Comparison of ENCODE assay signal across 25 cellular contexts in genomic region chr11:116148056-116148455, GRCh38.
DNase-seq lines count a peak whose midpoint lies in the region; ATAC-seq, FAIRE-seq and TF ChIP-seq lines count a peak whose summit lies in the region.
"Had no signal": no experiment of that assay in that cellular context is flagged by ENCODE, and none has a peak within 500 bp of the region (broad histone marks: within the 10 kb centered on the region; RNA-seq: fewer than 3 reads in every experiment).

No MANE protein-coding gene starts in this region.

- DNase-seq in NCI-H345 (lab: John Stamatoyannopoulos, UW) (peak; percentile 29), NCI-H345 treated with DMSO at 0.1 percent for 48 hours (lab: John Stamatoyannopoulos, UW; ENCODE audit: unreplicated experiment) (no peak), NCI-H524 (lab: John Stamatoyannopoulos, UW) (peak; percentile 83 to 87), H1 (ENCODE audit: low read depth in 1 of 2, low spot score in 2 of 2) (no peak), dedifferentiated amniotic fluid mesenchymal stem cell (ENCODE audit: extremely low spot score) (no peak)
- DNase-seq in activated CD8-positive, alpha-beta memory T cell treated with anti-CD3 and anti-CD28 coated beads for 24 hours = no peak
- no peak for DNase-seq in activated CD4-positive, alpha-beta T cell treated with anti-CD3 and anti-CD28 coated beads, Interleukin-2, amount 50 U/mL, for 48 hours
- DNase-seq: activated CD4-positive, alpha-beta T cell treated with anti-CD3 and anti-CD28 coated beads, Interleukin-2, amount 10 ng/mL, durations not matched to agents 7 days and 5 days; activated gamma-delta T cell; DMS153; kidney glomerular epithelial cell; small intestine; stimulated activated CD4-positive, alpha-beta T cell treated with anti-CD3 and anti-CD28 coated beads, Interleukin-2, amount 100 ng/mL, for 48 hours; stimulated activated naive CD8-positive, alpha-beta T cell treated with anti-CD3 and anti-CD28 coated beads, Interleukin-15, amount 100 ng/mL, for 72 hours; upper lobe of right lung had no signal

- H2AK5ac ChIP-seq in H1 (ENCODE audit: low read depth, low read length) = no peak overlapping the region

- H4K5ac ChIP-seq in H1 (ENCODE audit: insufficient read length, low read depth, low read length) = no peak overlapping the region

- TF ChIP-seq EP300 in H1 (IDR thresholded peaks at IDR 0.05; ENCODE audit: borderline replicate concordance in 1 of 2, low read depth in 2 of 2, low read length in 2 of 2) = no peak

- no peak for TF ChIP-seq POLR2A in H1 (IDR thresholded peaks at IDR 0.05; ENCODE audit: control extremely low read depth in 1 of 2, low read depth in 2 of 2, low read length in 2 of 2)

- H3K4me3 ChIP-seq in H1 (ENCODE audit: extremely low read depth in 1 of 4, insufficient read depth in 2 of 4, low read depth in 3 of 4, low read length in 4 of 4) = no peak overlapping the region
- H3K4me3 ChIP-seq: A549; BLaER1 treated with 17β-estradiol and CSF1 and Interleukin-3, amounts not matched to agents 10 nM and 100 nM; breast epithelium; coronary artery; K562; prostate gland; upper lobe of right lung had no signal

- peaks cover 0 to 3% of the 10 kb centered on the region in 2 experiments; a peak in 1 of 4 replicates for H3K9me3 ChIP-seq in H1 (ENCODE audit: insufficient read depth in 2 of 2, low read depth in 1 of 2, low read length in 1 of 2)
- H3K9me3 ChIP-seq: A549, prostate gland, upper lobe of right lung had no signal

- H3K23me2 ChIP-seq in H1 (ENCODE audit: low read depth, low read length) = no peaks in the 10 kb centered on the region

- no peak overlapping the region for H3K18ac ChIP-seq in H1 (ENCODE audit: extremely low read depth, low read length)

- H4K8ac ChIP-seq in H1 (ENCODE audit: extremely low read depth, insufficient read depth, low read length) = no peak overlapping the region

- no peaks in the 10 kb centered on the region for H3K27me3 ChIP-seq in H1 (replicated peaks in 1 of 4; ENCODE audit: control insufficient read depth in 3 of 4, extremely low read depth in 1 of 4, insufficient read depth in 3 of 4, low read length in 3 of 4)
- H3K27me3 ChIP-seq: BLaER1 treated with 17β-estradiol and CSF1 and Interleukin-3, amounts not matched to agents 10 nM and 100 nM; breast epithelium; upper lobe of right lung had no signal

- no peak overlapping the region for H2BK12ac ChIP-seq in H1 (ENCODE audit: low read depth, low read length)

- H4K20me1 ChIP-seq in H1 (replicated peaks in 1 of 2; ENCODE audit: control insufficient read depth in 1 of 2, insufficient read depth in 2 of 2, low read length in 2 of 2) = no peaks in the 10 kb centered on the region
- H4K20me1 ChIP-seq: BLaER1 treated with 17β-estradiol and CSF1 and Interleukin-3, amounts not matched to agents 10 nM and 100 nM had no signal

- peak overlapping the region; percentile 11 to 24; a peak in 1 of 4 replicates for H3K4me2 ChIP-seq in H1 (ENCODE audit: insufficient read depth in 1 of 2, low read depth in 2 of 2, low read length in 2 of 2)
- H3K4me2 ChIP-seq: A549; BLaER1 treated with 17β-estradiol and CSF1 and Interleukin-3, amounts not matched to agents 10 nM and 100 nM had no signal

- H2AFZ ChIP-seq in H1 (ENCODE audit: low read length) = no peak overlapping the region

- no peaks in the 10 kb centered on the region for H3K79me1 ChIP-seq in H1 (ENCODE audit: low read depth, low read length)

- POLR2A ChIA-PET in H1 (lab: Charles Lee; ENCODE audit: partially characterized antibody) = no interaction called here

- no peak overlapping the region for H3K14ac ChIP-seq in H1 (ENCODE audit: insufficient read length)

- no peak for ATAC-seq in HG03520 (IDR thresholded peaks at IDR 0.05; ENCODE audit: unreplicated experiment)
- ATAC-seq: A549; K562; natural killer cell treated with Interleukin-12 subunit alpha and Interleukin-12 subunit beta and Interleukin-15 and Interleukin-18, amount 100 ng/mL, for 72 hours; stimulated activated naive CD8-positive, alpha-beta T cell treated with anti-CD3 and anti-CD28 coated beads, Interleukin-15, amount 100 ng/mL, for 72 hours; upper lobe of right lung had no signal

- H2BK20ac ChIP-seq in H1 (ENCODE audit: low read length) = no peak overlapping the region

- CTCF ChIA-PET in H1 (lab: Charles Lee; ENCODE audit: partially characterized antibody) = interaction anchor here (0.7 to 1.9 kb wide), 6 partner anchors 9 to 527 kb away, joined by 3 to 9 read pairs (median 4); no protein-coding TSS in a partner anchor

- no peaks in the 10 kb centered on the region for H3K79me2 ChIP-seq in H1 (ENCODE audit: control insufficient read depth in 1 of 2, insufficient read depth in 2 of 2, low read length in 2 of 2)

- no peak overlapping the region for H3K27ac ChIP-seq in H1 (ENCODE audit: low read depth, low read length)
- H3K27ac ChIP-seq: A549; BLaER1 treated with 17β-estradiol and CSF1 and Interleukin-3, amounts not matched to agents 10 nM and 100 nM; breast epithelium; coronary artery; prostate gland; upper lobe of right lung had no signal

- no peak for TF ChIP-seq RAD21 in H1 (IDR thresholded peaks at IDR 0.05 in 1 of 2, conservative IDR thresholded peaks at IDR 0.05 in 1 of 2; ENCODE audit: low read depth in 2 of 2, low read length in 2 of 2)

- H3K56ac ChIP-seq in H1 (replicated peaks; ENCODE audit: insufficient read length, low read depth, low read length) = no peak overlapping the region

- no peak for TF ChIP-seq CTCF in H1 (IDR thresholded peaks at IDR 0.05; ENCODE audit: control extremely low read depth in 1 of 3, insufficient read depth in 1 of 3, low read depth in 1 of 3, low read length in 3 of 3)

- H2BK5ac ChIP-seq in H1 (ENCODE audit: low read depth, low read length) = no peak overlapping the region

- peak; percentile 57 for FAIRE-seq in H1 (lab: Jason Lieb, UNC)
- FAIRE-seq: A549, endothelial cell of umbilical vein, K562, small intestine, TTC549 had no signal

- 60% methylated on average over 10 of the region's 10 CpGs; no CpG with 5 or more reads in 1 of the 2 experiments for WGBS in H1 (ENCODE audit: extremely low coverage in 1 of 2, insufficient coverage in 1 of 2, insufficient read length in 1 of 2, insufficient replicate concordance in 2 of 2, low coverage in 1 of 2, low lambda C conversion rate in 2 of 2, missing lambda C conversion rate in 1 of 2), 2 experiments

- H3K36me3 ChIP-seq in H1 (ENCODE audit: control insufficient read depth in 2 of 4, insufficient read depth in 4 of 4, low read length in 3 of 4) = no peaks in the 10 kb centered on the region
- H3K36me3 ChIP-seq: BLaER1 treated with 17β-estradiol and CSF1 and Interleukin-3, amounts not matched to agents 10 nM and 100 nM; breast epithelium; prostate gland; upper lobe of right lung had no signal

- H3K4me1 ChIP-seq in H1 (replicated peaks in 1 of 4; ENCODE audit: control insufficient read depth in 3 of 4, insufficient read depth in 4 of 4, low read length in 3 of 4) = peaks cover 0 to 3% (median 1%) of the 10 kb centered on the region in 4 experiments; a peak in 4 of 7 replicates
- H3K4me1 ChIP-seq: A549; BLaER1 treated with 17β-estradiol and CSF1 and Interleukin-3, amounts not matched to agents 10 nM and 100 nM; breast epithelium; prostate gland; upper lobe of right lung had no signal

- no peak overlapping the region for H3K9ac ChIP-seq in H1 (replicated peaks in 1 of 4; ENCODE audit: extremely low read depth in 1 of 4, low read depth in 3 of 4, low read length in 3 of 4)
- H3K9ac ChIP-seq: BLaER1 treated with 17β-estradiol and CSF1 and Interleukin-3, amounts not matched to agents 10 nM and 100 nM had no signal

- H2BK120ac ChIP-seq in H1 (replicated peaks; ENCODE audit: low read depth, low read length) = no peak overlapping the region

- no peak overlapping the region for H4K91ac ChIP-seq in H1 (replicated peaks; ENCODE audit: insufficient read length, low read length)

- H3K4ac ChIP-seq in H1 (replicated peaks; ENCODE audit: insufficient read length, low read depth, low read length) = no peak overlapping the region

- H3K23ac ChIP-seq in H1 (ENCODE audit: insufficient read length) = no peak overlapping the region

- H2BK15ac ChIP-seq in H1 (ENCODE audit: low read length) = no peak overlapping the region

TF ChIP-seq in H1, 55 proteins besides CTCF, POLR2A, EP300 and RAD21 (continues in another document):
- no peak for TF ChIP-seq KDM1A (IDR thresholded peaks at IDR 0.05; ENCODE audit: borderline replicate concordance, low read length)
- no peak for TF ChIP-seq TBP (IDR thresholded peaks at IDR 0.05; ENCODE audit: low read depth, low read length)
- no peak for TF ChIP-seq JUND (IDR thresholded peaks at IDR 0.05; ENCODE audit: low read length)
- TF ChIP-seq TAF7 (optimal IDR thresholded peaks at IDR 0.05; ENCODE audit: borderline replicate concordance, low read depth, low read length) = no peak
- no peak for TF ChIP-seq RXRA (IDR thresholded peaks at IDR 0.05; ENCODE audit: insufficient read depth, low read depth, low read length)
- no peak for TF ChIP-seq SIN3A (conservative IDR thresholded peaks at IDR 0.05 in 1 of 2, IDR thresholded peaks at IDR 0.05 in 1 of 2; ENCODE audit: low read depth in 1 of 2, low read length in 2 of 2)
- no peak for TF ChIP-seq SP2 (IDR thresholded peaks at IDR 0.05; ENCODE audit: low read length)
- no peak for TF ChIP-seq CEBPB (IDR thresholded peaks at IDR 0.05; ENCODE audit: low read depth, low read length)
- TF ChIP-seq POU5F1 (IDR thresholded peaks at IDR 0.05; ENCODE audit: low read depth, low read length) = no peak
- TF ChIP-seq ZNF274 (IDR thresholded peaks at IDR 0.05; ENCODE audit: borderline replicate concordance, extremely low read depth, low read length) = no peak

Comparison
In these comparisons a context has a peak if more than half of its experiments do, and no peak if none do; other contexts are left out.
1. DNase-seq: peak in NCI-H345 (single experiment) and NCI-H524 (2 of 2); none in NCI-H345 treated with DMSO at 0.1 percent for 48 hours (single experiment), H1 (0 of 2), dedifferentiated amniotic fluid mesenchymal stem cell (single experiment), activated CD8-positive, alpha-beta memory T cell treated with anti-CD3 and anti-CD28 coated beads for 24 hours (single experiment) and activated CD4-positive, alpha-beta T cell treated with anti-CD3 and anti-CD28 coated beads, Interleukin-2, amount 50 U/mL, for 48 hours (0 of 2).